ENCODE assay signal across 20 cellular contexts in the genomic region with DNA sequence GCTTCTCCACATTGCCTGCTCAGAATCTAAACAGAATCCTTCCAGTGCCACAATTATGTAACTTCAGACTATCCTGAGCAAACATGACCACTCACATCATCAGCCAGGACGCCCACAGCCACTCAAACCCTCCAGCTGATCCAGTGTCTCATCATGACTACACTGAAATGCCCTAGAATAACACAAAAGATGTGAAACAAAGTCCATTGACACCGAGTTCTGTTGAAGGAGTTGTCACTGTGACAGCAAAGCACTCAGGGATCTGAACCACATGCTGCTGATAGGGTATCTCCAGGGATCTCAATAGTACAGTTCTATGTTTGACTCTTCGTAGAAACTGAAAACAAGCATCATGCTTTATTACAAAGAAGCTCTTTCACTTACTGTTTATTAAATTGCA.
DNase-seq lines count a peak whose midpoint lies in the region; ATAC-seq, FAIRE-seq and TF ChIP-seq lines count a peak whose summit lies in the region.
"Had no signal": no experiment of that assay in that cellular context is flagged by ENCODE, and none has a peak within 500 bp of the region (broad histone marks: within the 10 kb centered on the region; RNA-seq: fewer than 3 reads in every experiment).

No MANE protein-coding gene starts in this region.

- no peak overlapping the region for H2BK15ac ChIP-seq in neuronal stem cell (ENCODE audit: low read length)

- H4K8ac ChIP-seq in neuronal stem cell (ENCODE audit: low read depth, low read length): no peak overlapping the region

- H3K27me3 Mint-ChIP-seq in astrocyte (ENCODE audit: low read depth, unreplicated experiment): peaks cover 20% of the 10 kb centered on the region
- H3K27me3 Mint-ChIP-seq in CD4-positive, alpha-beta T cell: peaks cover 6% of the 10 kb centered on the region

- no peaks in the 10 kb centered on the region for H3K9me3 ChIP-seq in astrocyte (ENCODE audit: insufficient read depth, low read depth, low read length)
- H3K9me3 ChIP-seq in CD4-positive, alpha-beta T cell (ENCODE audit: control insufficient read depth, low read length): no peaks in the 10 kb centered on the region
- no peaks in the 10 kb centered on the region for H3K9me3 ChIP-seq in neuronal stem cell (replicated peaks in 1 of 2; ENCODE audit: control insufficient read depth in 2 of 2, insufficient read depth in 1 of 2, low read depth in 1 of 2, low read length in 2 of 2)
- H3K9me3 ChIP-seq: lower lobe of right lung, right lobe of liver, thyroid gland had no signal

- H3K27me3 ChIP-seq in astrocyte (ENCODE audit: insufficient read depth, low read length): no peaks in the 10 kb centered on the region
- H3K27me3 ChIP-seq in CD4-positive, alpha-beta T cell (ENCODE audit: control insufficient read depth, insufficient read depth, low read length): no peaks in the 10 kb centered on the region
- no peaks in the 10 kb centered on the region for H3K27me3 ChIP-seq in neuronal stem cell (ENCODE audit: control insufficient read depth in 3 of 3, insufficient read depth in 3 of 3, low read depth in 1 of 3, low read length in 3 of 3)
- H3K27me3 ChIP-seq: right lobe of liver, thyroid gland had no signal

- CTCF ChIA-PET in CD4-positive, alpha-beta T cell (lab: Charles Lee): no interaction called here

- peaks cover 3% of the 10 kb centered on the region for H3K4me1 ChIP-seq in astrocyte (ENCODE audit: insufficient read depth, low read length)
- H3K4me1 ChIP-seq in neuronal stem cell (ENCODE audit: control insufficient read depth in 2 of 2, insufficient read depth in 1 of 2, low read depth in 1 of 2, low read length in 2 of 2): peaks cover 0 to 2% of the 10 kb centered on the region in 2 donors
- H3K4me1 ChIP-seq: lower lobe of right lung had no signal

- no peak overlapping the region for H3K4ac ChIP-seq in neuronal stem cell (ENCODE audit: low read length)

- FAIRE-seq in astrocyte (lab: Jason Lieb, UNC): no peak

- no peak overlapping the region for H2BK12ac ChIP-seq in neuronal stem cell (ENCODE audit: low read length)

- H2AK5ac ChIP-seq in neuronal stem cell (ENCODE audit: low read depth, low read length): no peak overlapping the region

- no peaks in the 10 kb centered on the region for H4K20me1 ChIP-seq in astrocyte (ENCODE audit: insufficient read depth, low read length)

- no peak overlapping the region for H3K18ac ChIP-seq in neuronal stem cell (ENCODE audit: low read length)

- H3K23ac ChIP-seq in neuronal stem cell (ENCODE audit: low read depth, low read length, poor library complexity): no peak overlapping the region

- H3K36me3 ChIP-seq in astrocyte (ENCODE audit: insufficient read depth, low read length) (no peaks in the 10 kb centered on the region), neuronal stem cell (replicated peaks in 1 of 2; ENCODE audit: control insufficient read depth in 2 of 2, insufficient read depth in 2 of 2, low read length in 2 of 2) (no peaks in the 10 kb centered on the region)
- H3K36me3 ChIP-seq: lower lobe of right lung, right lobe of liver, thyroid gland had no signal

- intact Hi-C loops in CD4-positive, alpha-beta T cell (cut with DNase I, micrococcal nuclease): no loop called here

- H3K4me3 Mint-ChIP-seq in astrocyte (ENCODE audit: unreplicated experiment): no peak overlapping the region
- H3K4me3 Mint-ChIP-seq in CD4-positive, alpha-beta T cell: no peak overlapping the region
- H3K4me3 Mint-ChIP-seq: activated T-helper 1 cell treated with anti-CD3 and anti-CD28 coated beads, Interleukin-12 subunit alpha, Interleukin-12 subunit beta, Interleukin-2, Interleukin-4 antibody, amounts not matched to agents 30 ng/mL and 10 ng/mL and 1 ng/mL, durations not matched to agents 14 hours and 24 hours and 36 hours; CD4-positive, CD25-positive, alpha-beta regulatory T cell; GM23338; stimulated activated memory B cell treated with anti-CD40 and anti-IgM and Interleukin-4, amounts not matched to agents 10 μg/mL and 1 μg/mL and 100 μg/mL, for 72 hours had no signal

- no peak overlapping the region for H3K14ac ChIP-seq in neuronal stem cell (ENCODE audit: low read length)

- H3K79me2 ChIP-seq in astrocyte (ENCODE audit: insufficient read depth, low read length): no peaks in the 10 kb centered on the region

- H2BK120ac ChIP-seq in neuronal stem cell (ENCODE audit: low read depth, low read length): no peak overlapping the region

- peak; percentile 65 for ATAC-seq in GM18511 (IDR thresholded peaks at IDR 0.05; ENCODE audit: unreplicated experiment)
- no peak for ATAC-seq in HG02763 (IDR thresholded peaks at IDR 0.05; ENCODE audit: unreplicated experiment)
- no peak for ATAC-seq in CD4-positive, alpha-beta T cell (ENCODE audit: poor library complexity)
- ATAC-seq: GM23338; lower lobe of right lung; stimulated activated memory B cell treated with anti-CD40 and anti-IgM and Interleukin-4, amounts not matched to agents 10 μg/mL and 1 μg/mL and 100 μg/mL, for 72 hours had no signal

- no peaks in the 10 kb centered on the region for H3K79me1 ChIP-seq in neuronal stem cell (ENCODE audit: low read depth, low read length)

- H3K4me3 ChIP-seq in astrocyte (ENCODE audit: insufficient read depth, low read depth, low read length) (no peak overlapping the region), neuronal stem cell (ENCODE audit: low read length in 2 of 2) (no peak overlapping the region)
- H3K4me3 ChIP-seq: GM23338, lower lobe of right lung, right lobe of liver, thyroid gland had no signal

- H2BK5ac ChIP-seq in neuronal stem cell (ENCODE audit: low read length): no peak overlapping the region

- H3K9me3 Mint-ChIP-seq in astrocyte (ENCODE audit: unreplicated experiment): no peaks in the 10 kb centered on the region
- no peaks in the 10 kb centered on the region for H3K9me3 Mint-ChIP-seq in CD4-positive, alpha-beta T cell
- H3K9me3 Mint-ChIP-seq: activated naive CD4-positive, alpha-beta T cell treated with anti-CD3 and anti-CD28 coated beads, Interleukin-2, amount 50 U/mL, for 72 hours; activated T-helper 1 cell treated with anti-CD3 and anti-CD28 coated beads, Interleukin-12 subunit alpha, Interleukin-12 subunit beta, Interleukin-2, Interleukin-4 antibody, amounts not matched to agents 30 ng/mL and 10 ng/mL and 1 ng/mL, durations not matched to agents 14 hours and 24 hours and 36 hours; CD4-positive, CD25-positive, alpha-beta regulatory T cell; GM23338 had no signal

- no CpG with 5 or more reads among the region's 3 CpGs for WGBS in neuronal stem cell (ENCODE audit: extremely low coverage in 2 of 2, insufficient read length in 2 of 2, insufficient replicate concordance in 1 of 2), 2 donors

- H2AFZ ChIP-seq in astrocyte (ENCODE audit: low read depth, low read length): peak overlapping the region; percentile 31
- H2AFZ ChIP-seq in neuronal stem cell (ENCODE audit: low read length): no peak overlapping the region
- H2AFZ ChIP-seq: GM23338 had no signal

- H3K4me1 Mint-ChIP-seq in astrocyte (ENCODE audit: low read depth, unreplicated experiment): peaks cover 9% of the 10 kb centered on the region
- H3K4me1 Mint-ChIP-seq in CD4-positive, alpha-beta T cell (ENCODE audit: low read depth): no peaks in the 10 kb centered on the region
- H3K4me1 Mint-ChIP-seq: CD4-positive, CD25-positive, alpha-beta regulatory T cell; GM23338; stimulated activated memory B cell treated with anti-CD40 and anti-IgM and Interleukin-4, amounts not matched to agents 10 μg/mL and 1 μg/mL and 100 μg/mL, for 72 hours had no signal

- H3K4me2 ChIP-seq in astrocyte (ENCODE audit: low read length) (peak overlapping the region; percentile 13), neuronal stem cell (ENCODE audit: insufficient read depth, low read length, poor library complexity, severe bottlenecking) (no peak overlapping the region)
- H3K4me2 ChIP-seq: GM23338 had no signal

- no peak for TF ChIP-seq CTCF in astrocyte (IDR thresholded peaks at IDR 0.05; ENCODE audit: insufficient read depth, low read depth, low read length)
- no peak for TF ChIP-seq CTCF in CD4-positive, alpha-beta T cell (IDR thresholded peaks at IDR 0.05)

- peak overlapping the region; percentile 23 for H3K27ac Mint-ChIP-seq in astrocyte (ENCODE audit: unreplicated experiment)
- H3K27ac Mint-ChIP-seq in CD4-positive, alpha-beta T cell: no peak overlapping the region
- H3K27ac Mint-ChIP-seq: activated T-helper 1 cell treated with anti-CD3 and anti-CD28 coated beads, Interleukin-12 subunit alpha, Interleukin-12 subunit beta, Interleukin-2, Interleukin-4 antibody, amounts not matched to agents 30 ng/mL and 10 ng/mL and 1 ng/mL, durations not matched to agents 14 hours and 24 hours and 36 hours; CD4-positive, CD25-positive, alpha-beta regulatory T cell; GM23338; stimulated activated memory B cell treated with anti-CD40 and anti-IgM and Interleukin-4, amounts not matched to agents 10 μg/mL and 1 μg/mL and 100 μg/mL, for 72 hours had no signal

- POLR2A ChIA-PET in CD4-positive, alpha-beta T cell (lab: Charles Lee): no interaction called here

- no peak overlapping the region for H4K91ac ChIP-seq in neuronal stem cell (ENCODE audit: low read depth, low read length, poor library complexity)

- H3K27ac ChIP-seq in astrocyte (ENCODE audit: low read depth, low read length) (no peak overlapping the region), neuronal stem cell (replicated peaks; ENCODE audit: low read length) (no peak overlapping the region)
- H3K27ac ChIP-seq in CD4-positive, alpha-beta T cell (ENCODE audit: low read depth, low read length): no peak overlapping the region
- H3K27ac ChIP-seq: lower lobe of right lung, right lobe of liver, RWPE1, thyroid gland had no signal

- DNase-seq in AG08395 (ENCODE audit: low spot score) (peak; percentile 10), astrocyte (ENCODE audit: low read depth) (peak; percentile 64), foreskin melanocyte (peak; percentile 54), cerebellum (ENCODE audit: low spot score) (no peak), neuronal stem cell (ENCODE audit: low spot score) (no peak)
- no peak for DNase-seq in CD4-positive, alpha-beta T cell
- DNase-seq: CD4-positive, CD25-positive, alpha-beta regulatory T cell; Kasumi-1; lower lobe of right lung; NCI-H1092; NCI-H524; right lobe of liver had no signal

- no peak overlapping the region for H3K9ac ChIP-seq in astrocyte (ENCODE audit: low read length)
- H3K9ac ChIP-seq in neuronal stem cell (ENCODE audit: low read depth, low read length, poor library complexity): no peak overlapping the region

- no peaks in the 10 kb centered on the region for H3K36me3 Mint-ChIP-seq in astrocyte (ENCODE audit: low read depth, unreplicated experiment)
- no peaks in the 10 kb centered on the region for H3K36me3 Mint-ChIP-seq in CD4-positive, alpha-beta T cell (ENCODE audit: low read depth)
- H3K36me3 Mint-ChIP-seq: activated naive CD4-positive, alpha-beta T cell treated with anti-CD3 and anti-CD28 coated beads, Interleukin-2, amount 50 U/mL, for 72 hours; CD4-positive, CD25-positive, alpha-beta regulatory T cell; stimulated activated memory B cell treated with anti-CD40 and anti-IgM and Interleukin-4, amounts not matched to agents 10 μg/mL and 1 μg/mL and 100 μg/mL, for 72 hours had no signal

Comparison
In these comparisons a context has a peak if more than half of its experiments do, and no peak if none do; other contexts are left out.
1. DNase-seq: peak in AG08395 (single experiment), astrocyte (single experiment) and foreskin melanocyte (single experiment); none in cerebellum (single experiment), CD4-positive, alpha-beta T cell (0 of 10) and neuronal stem cell (single experiment).